24 cellular contexts compared by ENCODE assay signal in genomic region chr17:33416131-33416530, GRCh38.
"Had no signal": no experiment of that assay in that cellular context is flagged by ENCODE, and none has a peak within 500 bp of the region (broad histone marks: within the 10 kb centered on the region; RNA-seq: fewer than 3 reads in every experiment).

No MANE protein-coding gene starts in this region.

- H3K4me3 Mint-ChIP-seq: naive thymus-derived CD4-positive, alpha-beta T cell; nephron; neural progenitor cell; stimulated activated memory B cell treated with anti-CD40 and anti-IgM and Interleukin-4, amounts not matched to agents 10 μg/mL and 1 μg/mL and 100 μg/mL, for 72 hours; type B pancreatic cell had no signal

- H3K9me3 Mint-ChIP-seq: nephron; neural progenitor cell; stimulated activated memory B cell treated with anti-CD40 and anti-IgM and Interleukin-4, amounts not matched to agents 10 μg/mL and 1 μg/mL and 100 μg/mL, for 72 hours; type B pancreatic cell had no signal

- ATAC-seq: gastrocnemius medialis; left lung; naive thymus-derived CD4-positive, alpha-beta T cell; psoas muscle; right cardiac atrium; stimulated activated memory B cell treated with anti-CD40 and anti-IgM and Interleukin-4, amounts not matched to agents 10 μg/mL and 1 μg/mL and 100 μg/mL, for 72 hours; stimulated activated naive CD8-positive, alpha-beta T cell treated with anti-CD3 and anti-CD28 coated beads, Interleukin-15, Interleukin-2, amounts not matched to agents 100 U/mL and 50 U/mL, for 24 hours had no signal

- H3K4me1 Mint-ChIP-seq: nephron; stimulated activated memory B cell treated with anti-CD40 and anti-IgM and Interleukin-4, amounts not matched to agents 10 μg/mL and 1 μg/mL and 100 μg/mL, for 72 hours had no signal

- H3K27ac Mint-ChIP-seq: naive thymus-derived CD4-positive, alpha-beta T cell; nephron; neural progenitor cell; stimulated activated memory B cell treated with anti-CD40 and anti-IgM and Interleukin-4, amounts not matched to agents 10 μg/mL and 1 μg/mL and 100 μg/mL, for 72 hours; type B pancreatic cell had no signal

- H3K4me3 ChIP-seq: dorsolateral prefrontal cortex, gastrocnemius medialis, hepatocyte, left lung, neural progenitor cell, psoas muscle, sigmoid colon, testis, tibial artery had no signal

- H3K36me3 Mint-ChIP-seq: naive thymus-derived CD4-positive, alpha-beta T cell; neural progenitor cell; stimulated activated memory B cell treated with anti-CD40 and anti-IgM and Interleukin-4, amounts not matched to agents 10 μg/mL and 1 μg/mL and 100 μg/mL, for 72 hours; type B pancreatic cell had no signal

- DNase-seq: cortex of kidney; dorsolateral prefrontal cortex; effector CD4-positive, alpha-beta T cell; foreskin fibroblast; gastrocnemius medialis; head of caudate nucleus; kidney; left lung; mesendoderm; midbrain; naive thymus-derived CD4-positive, alpha-beta T cell; psoas muscle; right cardiac atrium; sigmoid colon; stimulated activated CD4-positive, alpha-beta T cell treated with anti-CD3 and anti-CD28 coated beads, Interleukin-4, amount 100 ng/mL, for 4 hours; stimulated activated naive CD8-positive, alpha-beta T cell treated with anti-CD3 and anti-CD28 coated beads, Interleukin-15, Interleukin-2, amounts not matched to agents 100 U/mL and 50 U/mL, for 24 hours; substantia nigra; testis; tibial artery had no signal
